19 cellular contexts compared by ENCODE assay signal in genomic region chr5:39238366-39239105, GRCh38. TPM values are rescaled to one million over a fixed set of nuclear protein-coding genes. Genes with fewer than 3 reads are reported as not detected.
DNase-seq lines count a peak whose midpoint lies in the region; ATAC-seq, FAIRE-seq and TF ChIP-seq lines count a peak whose summit lies in the region.
"Had no signal": no experiment of that assay in that cellular context is flagged by ENCODE, and none has a peak within 500 bp of the region (broad histone marks: within the 10 kb centered on the region; RNA-seq: fewer than 3 reads in every experiment).

No MANE protein-coding gene starts in this region.

- no peaks in the 10 kb centered on the region for H3K79me2 ChIP-seq in GM12878 (ENCODE audit: control insufficient read depth, insufficient read depth, low read length)

- no peak overlapping the region for H3K4me2 ChIP-seq in GM12878 (ENCODE audit: control insufficient read depth, insufficient read depth)

- no TSS peak for BruUV-seq in GM12878 (replicated peaks; lab: Mats Ljungman, UMichigan)

- peak overlapping the region; percentile 70 for H3K4me3 Mint-ChIP-seq in natural killer cell

- no peak overlapping the region for H3K9ac ChIP-seq in GM12878 (ENCODE audit: control insufficient read depth, insufficient read depth, low read length)

- H3K27me3 ChIP-seq in GM12878 (replicated peaks in 1 of 2; ENCODE audit: control insufficient read depth in 2 of 2, insufficient read depth in 2 of 2, low read length in 1 of 2): no peaks in the 10 kb centered on the region

- DNase-seq in NCI-H748 (lab: John Stamatoyannopoulos, UW; ENCODE audit: unreplicated experiment) (peak; percentile 42), NCI-H748 treated with DMSO at 0.1 percent for 48 hours (lab: John Stamatoyannopoulos, UW) (no peak), GM12891 (ENCODE audit: insufficient read length, low spot score) (no peak), GM12878 (ENCODE audit: low read depth, low spot score) (peak; percentile 17), natural killer cell (no peak), AG08396 (ENCODE audit: low spot score) (no peak)
- DNase-seq in stimulated activated naive CD8-positive, alpha-beta T cell treated with anti-CD3 and anti-CD28 coated beads, Interleukin-15, Interleukin-2, amounts not matched to agents 100 U/mL and 50 U/mL, for 24 hours: no peak
- DNase-seq: Caco-2, DMS153, GDM1, KG1, MV-4-11, NCI-H1694 treated with DMSO at 0.1 percent for 48 hours, NCI-H510A had no signal

- no peaks in the 10 kb centered on the region for H3K36me3 ChIP-seq in GM12878 (ENCODE audit: control insufficient read depth in 2 of 2, insufficient read depth in 2 of 2, low read length in 1 of 2)

- H2AFZ ChIP-seq in GM12878 (ENCODE audit: control insufficient read depth, low read depth, low read length): no peak overlapping the region; the same call in 1 of the 2 replicates

- in situ Hi-C loops in GM12878 (cut with MboI): no loop called here

- RAD21 ChIA-PET in GM12878 (lab: Charles Lee; ENCODE audit: unreplicated experiment): interaction anchor here (1.5 to 1.6 kb wide), 2 partner anchors 20 to 32 kb away, joined by 3 to 4 read pairs; no protein-coding TSS in a partner anchor

- no peak overlapping the region for H3K4me3 ChIP-seq in GM12878

- POLR2A ChIA-PET in GM12878 (lab: Charles Lee): interaction anchor here (0.8 kb wide), 1 partner anchor 16 kb away, joined by 3 read pairs; no protein-coding TSS in a partner anchor

- H3K27ac Mint-ChIP-seq in natural killer cell: peak overlapping the region; percentile 87 to 89

- TF ChIP-seq POLR2A in GM12891 (IDR thresholded peaks at IDR 0.05; ENCODE audit: low read depth, low read length) (no peak), GM12878 (IDR thresholded peaks at IDR 0.05; ENCODE audit: low read depth, low read length) (no peak)

- peak; percentile 16 for FAIRE-seq in GM12891 (lab: Jason Lieb, UNC)
- FAIRE-seq in GM12878 (lab: Jason Lieb, UNC): no peak
- FAIRE-seq: GM19239, H1 had no signal

- peaks cover 12% of the 10 kb centered on the region for H3K36me3 Mint-ChIP-seq in natural killer cell

- ATAC-seq in GM12878 (no peak), natural killer cell (peak; percentile 54 to 80 (median 66)), HG03439 (IDR thresholded peaks at IDR 0.05; ENCODE audit: unreplicated experiment) (no peak)
- ATAC-seq in stimulated activated naive CD8-positive, alpha-beta T cell treated with anti-CD3 and anti-CD28 coated beads, Interleukin-15, Interleukin-2, amounts not matched to agents 100 U/mL and 50 U/mL, for 24 hours: no peak

- WGBS in GM12878 (ENCODE audit: insufficient coverage, insufficient replicate concordance, low lambda C conversion rate, missing lambda C conversion rate): 21% methylated on average over 3 of the region's 3 CpGs

- CTCF ChIA-PET in GM12878 (lab: Yijun Ruan, JAX): interaction anchor here (1.7 to 2.3 kb wide), 2 partner anchors 32 to 45 kb away, joined by 3 to 6 read pairs; no protein-coding TSS in a partner anchor

- no peak for TF ChIP-seq RAD21 in GM12878 (IDR thresholded peaks at IDR 0.05; ENCODE audit: insufficient read depth, low read depth, low read length)

- H3K27ac ChIP-seq in GM12878 (ENCODE audit: control insufficient read depth, insufficient read depth): no peak overlapping the region
- H3K27ac ChIP-seq: 22Rv1 had no signal

- H3K27me3 Mint-ChIP-seq in natural killer cell (ENCODE audit: low read depth in 2 of 2): no peaks in the 10 kb centered on the region

- SMC1A ChIA-PET in GM12878 (lab: Charles Lee; ENCODE audit: uncharacterized antibody, unreplicated experiment): interaction anchor here (0.7 to 2.9 kb wide), 6 partner anchors 9 to 45 kb away, joined by 3 to 16 read pairs (median 4); no protein-coding TSS in a partner anchor

- peaks cover 50 to 51% of the 10 kb centered on the region in 2 donors for H3K4me1 Mint-ChIP-seq in natural killer cell

- no peak for TF ChIP-seq CTCF in GM12878 (IDR thresholded peaks at IDR 0.05 in 2 of 3, conservative IDR thresholded peaks at IDR 0.05 in 1 of 3; ENCODE audit: control insufficient read depth in 2 of 3, extremely low read depth in 1 of 3, insufficient read depth in 1 of 3, low read depth in 3 of 3, low read length in 3 of 3)
- TF ChIP-seq CTCF in natural killer cell (IDR thresholded peaks at IDR 0.05): no peak

- intact Hi-C loops in GM12878 (cut with micrococcal nuclease; ENCODE audit: unreplicated experiment) (no loop called here), natural killer cell (cut with micrococcal nuclease) (loop anchor here (5.0 kb wide), 1 partner anchor 34 kb away; no protein-coding TSS in a partner anchor)

- no peaks in the 10 kb centered on the region for H4K20me1 ChIP-seq in GM12878 (ENCODE audit: control insufficient read depth, insufficient read depth)

- peaks cover 5% of the 10 kb centered on the region in 2 donors for H3K9me3 Mint-ChIP-seq in natural killer cell

- no peaks in the 10 kb centered on the region for H3K4me1 ChIP-seq in GM12878 (ENCODE audit: control insufficient read depth, insufficient read depth, low read length)
- H3K4me1 ChIP-seq: Caco-2 had no signal

- no peak for TF ChIP-seq EP300 in GM12878 (IDR thresholded peaks at IDR 0.05; ENCODE audit: borderline replicate concordance in 1 of 2, control insufficient read depth in 1 of 2, low read depth in 2 of 2, low read length in 2 of 2)

- H3K9me3 ChIP-seq in GM12878 (replicated peaks; ENCODE audit: control insufficient read depth, insufficient read depth, low read length): peaks cover 3% of the 10 kb centered on the region; the same call in 2 of the 3 replicates

TF ChIP-seq in GM12891, 5 proteins besides CTCF, POLR2A, EP300 and RAD21:
- TF ChIP-seq POU2F2 (IDR thresholded peaks at IDR 0.05; ENCODE audit: low read depth, low read length) (no peak), PAX5 (IDR thresholded peaks at IDR 0.05; ENCODE audit: insufficient read depth, low read length, severe bottlenecking) (no peak), POLR2AphosphoS5 (IDR thresholded peaks at IDR 0.05; ENCODE audit: low read depth, low read length) (no peak)

TF ChIP-seq in GM12878, 131 proteins besides CTCF, POLR2A, EP300 and RAD21 (continues in another document):
- TF ChIP-seq PKNOX1 (IDR thresholded peaks at IDR 0.05) (no peak), RAD51 (IDR thresholded peaks at IDR 0.05) (peak; percentile 83), JUND (IDR thresholded peaks at IDR 0.05; ENCODE audit: low read depth, low read length) (no peak), YY1 (IDR thresholded peaks at IDR 0.05; ENCODE audit: low read depth, low read length) (no peak), KAT2A (conservative IDR thresholded peaks at IDR 0.05; ENCODE audit: control insufficient read depth, low read depth, low read length) (no peak), KLF5 (IDR thresholded peaks at IDR 0.05; ENCODE audit: partially characterized antibody) (no peak), MXI1 (IDR thresholded peaks at IDR 0.05; ENCODE audit: low read depth, low read length) (no peak), PBX3 (IDR thresholded peaks at IDR 0.05; ENCODE audit: insufficient replicate concordance, low read depth, low read length) (no peak), DPF2 (IDR thresholded peaks at IDR 0.05) (peak; percentile 24; the same call in 1 of the 2 replicates), ZBED1 (IDR thresholded peaks at IDR 0.05; ENCODE audit: borderline replicate concordance) (no peak), HCFC1 (IDR thresholded peaks at IDR 0.05; ENCODE audit: low read length) (no peak), ZNF24 (IDR thresholded peaks at IDR 0.05) (no peak), ZNF217 (IDR thresholded peaks at IDR 0.05) (no peak), BHLHE40 (IDR thresholded peaks at IDR 0.05; ENCODE audit: borderline replicate concordance in 1 of 2, low read depth in 2 of 2, low read length in 1 of 2) (peak; percentile 55 to 76; a peak in 3 of 4 replicates), SREBF1 (IDR thresholded peaks at IDR 0.05; ENCODE audit: low read length) (no peak)

RNA-seq across cellular contexts. Expression of gene FYB1, which starts 19.2 kb away (rescaled TPM):
- 1.4 TPM for polyA plus RNA-seq in GM12891 (2012; ENCODE audit: low read depth, missing spikeins)
- total RNA-seq in GM12878 (2013; cell fraction: nucleolus; rRNA removed): 43.4 and 50.7 TPM in 2 replicates
- 0.06 and 0.27 TPM in 2 replicates for total RNA-seq in GM12878 (2014; rRNA removed)
- total RNA-seq in GM12878 (2014; rRNA removed; fragmentation: Illumina TruSeq; extraction: Trizol): 0.40 and 0.55 TPM in 2 replicates
- 0.26 and 0.56 TPM in 2 replicates for total RNA-seq in GM12878 (2021)
- 0.22 TPM for polyA plus RNA-seq in GM12878 (2011; ENCODE audit: low read depth)
- polyA plus RNA-seq in GM12878 (2011; rRNA removed): 4.3 and 5.8 TPM in 2 replicates
- 1.3 and 1.7 TPM in 2 replicates for polyA plus RNA-seq in GM12878 (2011; cell fraction: cytosol; rRNA removed)
- 2.9 and 3.2 TPM in 2 replicates for polyA plus RNA-seq in GM12878 (2011; cell fraction: nucleus; rRNA removed)
- polyA plus RNA-seq in GM12878 (2012): 1.6 and 2.8 TPM in 2 replicates
- 0.10 and 0.18 TPM in 2 replicates for polyA plus RNA-seq in GM12878 (2014; fragmentation: Illumina TruSeq; extraction: Trizol)
- under 1 TPM; 0.24 to 0.92 TPM for polyA plus RNA-seq in GM12878 (2014; fragmentation: Nextera tagmentation; extraction: Ambion mirVana)
- 0.05 and 0.17 TPM in 2 replicates for polyA plus RNA-seq in GM12878 (2014; rRNA removed)
- not detected for polyA plus RNA-seq in GM12878 (2016; fragmentation: Nextera tagmentation; extraction: Ambion mirVana)
- polyA minus RNA-seq in GM12878 (2011; rRNA and poly(A)+ RNA removed): 2.0 and 2.1 TPM in 2 replicates
- polyA minus RNA-seq in GM12878 (2011; cell fraction: cytosol; rRNA and poly(A)+ RNA removed): 0.67 and 1.5 TPM in 2 replicates
- 3.6 and 4.4 TPM in 2 replicates for polyA minus RNA-seq in GM12878 (2011; cell fraction: nucleus; rRNA and poly(A)+ RNA removed)
- total RNA-seq in natural killer cell: 100 to 1,000 TPM; 277 to 340 (median 295) TPM
- total RNA-seq: Daoy, H1 had no signal
- polyA plus RNA-seq: H1 had no signal

Comparison
In these comparisons a context has a peak if more than half of its experiments do, and no peak if none do; other contexts are left out.
1. DNase-seq: peak in NCI-H748 (single experiment) and GM12878 (single experiment); none in NCI-H748 treated with DMSO at 0.1 percent for 48 hours (single experiment), GM12891 (single experiment), natural killer cell (single experiment), stimulated activated naive CD8-positive, alpha-beta T cell treated with anti-CD3 and anti-CD28 coated beads, Interleukin-15, Interleukin-2, amounts not matched to agents 100 U/mL and 50 U/mL, for 24 hours (single experiment) and AG08396 (single experiment).
2. ATAC-seq: peak in natural killer cell (3 of 3); none in GM12878 (single experiment), HG03439 (single experiment) and stimulated activated naive CD8-positive, alpha-beta T cell treated with anti-CD3 and anti-CD28 coated beads, Interleukin-15, Interleukin-2, amounts not matched to agents 100 U/mL and 50 U/mL, for 24 hours (single experiment).
3. RNA of gene FYB1, which starts 19.2 kb away (total RNA-seq): 277 to 340 TPM in natural killer cell; 0.06 to 50.7 TPM in GM12878; every median in the first group is over 4 times any median in the second.